Comparison of ENCODE assay signal across 23 cellular contexts in genomic region chr2:121613774-121614173, GRCh38.
"Had no signal": no experiment of that assay in that cellular context is flagged by ENCODE, and none has a peak within 500 bp of the region (broad histone marks: within the 10 kb centered on the region; RNA-seq: fewer than 3 reads in every experiment).

No MANE protein-coding gene starts in this region.

- H3K27me3 ChIP-seq: adrenal gland, neutrophil, pancreas, sigmoid colon, spleen, testis had no signal

- H3K4me3 ChIP-seq: adrenal gland, lung, pancreas, sigmoid colon, spleen, testis had no signal

- H3K4me3 Mint-ChIP-seq: dendritic cell treated with granulocyte-macrophage colony-stimulating factor and Interleukin-4, amounts not matched to agents 40 ng/mL and 50 ng/mL, for 4 days; immature natural killer cell; mesothelial cell of epicardium; natural killer cell treated with Interleukin-12 subunit alpha and Interleukin-12 subunit beta and Interleukin-15 and Interleukin-18, amount 100 ng/mL, for 72 hours; stimulated activated memory B cell treated with anti-CD40 and anti-IgM and Interleukin-4, amounts not matched to agents 10 μg/mL and 1 μg/mL and 100 μg/mL, for 72 hours; T-helper 17 cell; type B pancreatic cell had no signal

- H3K27me3 Mint-ChIP-seq: dendritic cell treated with granulocyte-macrophage colony-stimulating factor and Interleukin-4, amounts not matched to agents 40 ng/mL and 50 ng/mL, for 4 days; natural killer cell treated with Interleukin-12 subunit alpha and Interleukin-12 subunit beta and Interleukin-15 and Interleukin-18, amount 100 ng/mL, for 72 hours; stimulated activated memory B cell treated with anti-CD40 and anti-IgM and Interleukin-4, amounts not matched to agents 10 μg/mL and 1 μg/mL and 100 μg/mL, for 72 hours; T-helper 17 cell; type B pancreatic cell had no signal

- H3K9me3 ChIP-seq: adrenal gland, pancreas, sigmoid colon, testis had no signal

- H3K27ac Mint-ChIP-seq: activated naive CD4-positive, alpha-beta T cell treated with anti-CD3 and anti-CD28 coated beads, Interleukin-2, amount 50 U/mL, for 72 hours; dendritic cell treated with granulocyte-macrophage colony-stimulating factor and Interleukin-4, amounts not matched to agents 40 ng/mL and 50 ng/mL, for 4 days; immature natural killer cell; mesothelial cell of epicardium; natural killer cell treated with Interleukin-12 subunit alpha and Interleukin-12 subunit beta and Interleukin-15 and Interleukin-18, amount 100 ng/mL, for 72 hours; stimulated activated memory B cell treated with anti-CD40 and anti-IgM and Interleukin-4, amounts not matched to agents 10 μg/mL and 1 μg/mL and 100 μg/mL, for 72 hours; T-helper 17 cell; type B pancreatic cell had no signal

- ATAC-seq: activated naive CD4-positive, alpha-beta T cell treated with anti-CD3 and anti-CD28 coated beads, Interleukin-2, amount 50 U/mL, for 72 hours; natural killer cell treated with Interleukin-12 subunit alpha and Interleukin-12 subunit beta and Interleukin-15 and Interleukin-18, amount 100 ng/mL, for 72 hours; pancreas; stimulated activated memory B cell treated with anti-CD40 and anti-IgM and Interleukin-4, amounts not matched to agents 10 μg/mL and 1 μg/mL and 100 μg/mL, for 72 hours; T-helper 17 cell had no signal

- H3K9me3 Mint-ChIP-seq: activated naive CD4-positive, alpha-beta T cell treated with anti-CD3 and anti-CD28 coated beads, Interleukin-2, amount 50 U/mL, for 72 hours; mesothelial cell of epicardium; natural killer cell treated with Interleukin-12 subunit alpha and Interleukin-12 subunit beta and Interleukin-15 and Interleukin-18, amount 100 ng/mL, for 72 hours; stimulated activated memory B cell treated with anti-CD40 and anti-IgM and Interleukin-4, amounts not matched to agents 10 μg/mL and 1 μg/mL and 100 μg/mL, for 72 hours; type B pancreatic cell had no signal

- DNase-seq: activated CD4-positive, alpha-beta T cell treated with anti-CD3 and anti-CD28 coated beads for 1 hour; activated CD4-positive, alpha-beta T cell treated with anti-CD3 and anti-CD28 coated beads, Interleukin-2, amount 50 U/mL, for 4 hours; activated gamma-delta T cell; adrenal gland; effector memory CD4-positive, alpha-beta T cell; head of caudate nucleus; immature natural killer cell; left cardiac atrium; pancreas; sigmoid colon; spleen; stimulated activated CD4-positive, alpha-beta T cell treated with anti-CD3 and anti-CD28 coated beads, Interleukin-4, amount 100 ng/mL, for 4 hours; T-helper 17 cell; testis; WERI-Rb-1 had no signal

- H3K27ac ChIP-seq: pancreas, sigmoid colon, testis, WERI-Rb-1 had no signal

- H3K36me3 ChIP-seq: adrenal gland, pancreas, sigmoid colon had no signal

- H3K4me1 Mint-ChIP-seq: stimulated activated memory B cell treated with anti-CD40 and anti-IgM and Interleukin-4, amounts not matched to agents 10 μg/mL and 1 μg/mL and 100 μg/mL, for 72 hours had no signal
